Comparison of ENCODE assay signal across 30 cellular contexts in the genomic region with DNA sequence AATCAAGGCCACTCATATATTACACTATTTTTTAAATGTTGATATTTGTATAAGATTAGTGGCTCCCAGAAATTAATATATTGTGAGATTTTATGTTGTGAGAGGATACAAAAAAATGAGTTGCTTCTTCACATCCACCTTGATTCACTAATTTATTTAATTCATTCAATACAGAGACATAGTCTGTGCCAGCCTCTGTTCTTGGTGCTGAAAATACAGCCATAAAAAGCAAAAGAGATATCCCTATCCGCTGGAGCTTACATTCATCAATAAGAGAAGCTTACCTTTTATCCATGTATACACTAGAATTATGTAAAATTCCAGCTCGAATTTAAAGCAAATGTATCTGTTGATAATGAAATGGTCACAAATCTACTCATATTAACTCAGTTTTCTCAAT.
"Had no signal": no experiment of that assay in that cellular context is flagged by ENCODE, and none has a peak within 500 bp of the region (broad histone marks: within the 10 kb centered on the region; RNA-seq: fewer than 3 reads in every experiment).

No MANE protein-coding gene starts in this region.

- H3K4me1 Mint-ChIP-seq: activated CD4-positive, alpha-beta memory T cell treated with anti-CD3 and anti-CD28 coated beads, Interleukin-2, amount 10 ng/mL, durations not matched to agents 7 days and 5 days; activated CD4-positive, alpha-beta T cell treated with anti-CD3 and anti-CD28 coated beads, Interleukin-2, amount 10 ng/mL, durations not matched to agents 7 days and 5 days; activated naive CD4-positive, alpha-beta T cell treated with anti-CD3 and anti-CD28 coated beads, Interleukin-2, amount 10 ng/mL, durations not matched to agents 7 days and 5 days; activated naive CD8-positive, alpha-beta T cell treated with anti-CD3 and anti-CD28 coated beads, Interleukin-2, amount 10 ng/mL, durations not matched to agents 7 days and 5 days; brain; central memory CD8-positive, alpha-beta T cell; endodermal cell; WTC11 had no signal

- H3K9me3 ChIP-seq: ascending aorta, breast epithelium had no signal

- DNase-seq: activated CD4-positive, alpha-beta memory T cell treated with anti-CD3 and anti-CD28 coated beads, Interleukin-2, amount 10 ng/mL, durations not matched to agents 7 days and 5 days; activated CD4-positive, alpha-beta T cell treated with anti-CD3 and anti-CD28 coated beads for 1 hour; activated CD4-positive, alpha-beta T cell treated with anti-CD3 and anti-CD28 coated beads for 4 hours; activated CD4-positive, alpha-beta T cell treated with anti-CD3 and anti-CD28 coated beads, Interleukin-2, amount 10 ng/mL, durations not matched to agents 7 days and 5 days; activated CD4-positive, alpha-beta T cell treated with anti-CD3 and anti-CD28 coated beads, Interleukin-2, amount 50 U/mL, for 4 hours; activated CD8-positive, alpha-beta memory T cell treated with anti-CD3 and anti-CD28 coated beads, Interleukin-2, amount 50 U/mL, for 48 hours; activated gamma-delta T cell; activated naive CD4-positive, alpha-beta T cell; activated naive CD4-positive, alpha-beta T cell treated with anti-CD3 and anti-CD28 coated beads, Interleukin-2, amount 10 ng/mL, durations not matched to agents 7 days and 5 days; activated naive CD8-positive, alpha-beta T cell treated with anti-CD3 and anti-CD28 coated beads, Interleukin-2, amount 10 ng/mL, durations not matched to agents 7 days and 5 days; activated T-cell treated with anti-CD3 and anti-CD28 coated beads for 4 hours; activated T-cell treated with anti-CD3 and anti-CD28 coated beads, Interleukin-2, amount 50 U/mL, for 24 hours; activated T-cell treated with anti-CD3 and anti-CD28 coated beads, Interleukin-2, amount 50 U/mL, for 72 hours; dorsolateral prefrontal cortex; effector memory CD4-positive, alpha-beta T cell; endodermal cell; foreskin fibroblast; head of caudate nucleus; T-helper 2 cell had no signal

- H3K36me3 Mint-ChIP-seq: activated naive CD4-positive, alpha-beta T cell treated with anti-CD3 and anti-CD28 coated beads, Interleukin-2, amount 10 ng/mL, durations not matched to agents 7 days and 5 days; activated naive CD4-positive, alpha-beta T cell treated with anti-CD3 and anti-CD28 coated beads, Interleukin-2, amount 50 U/mL, for 72 hours; activated naive CD8-positive, alpha-beta T cell treated with anti-CD3 and anti-CD28 coated beads, Interleukin-2, amount 10 ng/mL, durations not matched to agents 7 days and 5 days; brain; WTC11 had no signal

- H3K9me3 Mint-ChIP-seq: activated CD4-positive, alpha-beta T cell treated with anti-CD3 and anti-CD28 coated beads, Interleukin-2, amount 10 ng/mL, durations not matched to agents 7 days and 5 days; activated naive CD4-positive, alpha-beta T cell treated with anti-CD3 and anti-CD28 coated beads, Interleukin-2, amount 10 ng/mL, durations not matched to agents 7 days and 5 days; activated T-cell treated with anti-CD3 and anti-CD28 coated beads, Interleukin-2, amount 50 U/mL, for 24 hours; activated T-cell treated with anti-CD3 and anti-CD28 coated beads, Interleukin-2, amount 50 U/mL, for 72 hours; dendritic cell treated with granulocyte-macrophage colony-stimulating factor and Interleukin-4, amounts not matched to agents 40 ng/mL and 50 ng/mL, for 4 days; endodermal cell had no signal

- H3K27me3 ChIP-seq: ascending aorta, breast epithelium, cardiac muscle cell, dorsolateral prefrontal cortex had no signal

- ATAC-seq: activated naive CD4-positive, alpha-beta T cell treated with anti-CD3 and anti-CD28 coated beads, Interleukin-2, amount 50 U/mL, for 72 hours; activated T-cell treated with anti-CD3 and anti-CD28 coated beads, Interleukin-2, amount 50 U/mL, for 72 hours; esophagus mucosa; WTC11 had no signal

- H3K4me3 ChIP-seq: ascending aorta, breast epithelium, cardiac muscle cell, coronary artery, dorsolateral prefrontal cortex had no signal

- H3K27ac Mint-ChIP-seq: activated CD4-positive, alpha-beta memory T cell treated with anti-CD3 and anti-CD28 coated beads, Interleukin-2, amount 10 ng/mL, durations not matched to agents 7 days and 5 days; activated CD4-positive, alpha-beta T cell treated with anti-CD3 and anti-CD28 coated beads, Interleukin-2, amount 10 ng/mL, durations not matched to agents 7 days and 5 days; activated naive CD4-positive, alpha-beta T cell treated with anti-CD3 and anti-CD28 coated beads, Interleukin-2, amount 10 ng/mL, durations not matched to agents 7 days and 5 days; activated naive CD4-positive, alpha-beta T cell treated with anti-CD3 and anti-CD28 coated beads, Interleukin-2, amount 50 U/mL, for 72 hours; activated naive CD8-positive, alpha-beta T cell treated with anti-CD3 and anti-CD28 coated beads, Interleukin-2, amount 10 ng/mL, durations not matched to agents 7 days and 5 days; activated T-cell treated with anti-CD3 and anti-CD28 coated beads, Interleukin-2, amount 50 U/mL, for 24 hours; activated T-cell treated with anti-CD3 and anti-CD28 coated beads, Interleukin-2, amount 50 U/mL, for 72 hours; brain; dendritic cell treated with granulocyte-macrophage colony-stimulating factor and Interleukin-4, amounts not matched to agents 40 ng/mL and 50 ng/mL, for 4 days; endodermal cell; WTC11 had no signal

- H3K36me3 ChIP-seq: ascending aorta, breast epithelium, cardiac muscle cell had no signal

- H3K4me3 Mint-ChIP-seq: activated CD4-positive, alpha-beta memory T cell treated with anti-CD3 and anti-CD28 coated beads, Interleukin-2, amount 10 ng/mL, durations not matched to agents 7 days and 5 days; activated CD4-positive, alpha-beta T cell treated with anti-CD3 and anti-CD28 coated beads, Interleukin-2, amount 10 ng/mL, durations not matched to agents 7 days and 5 days; activated naive CD4-positive, alpha-beta T cell treated with anti-CD3 and anti-CD28 coated beads, Interleukin-2, amount 10 ng/mL, durations not matched to agents 7 days and 5 days; activated naive CD8-positive, alpha-beta T cell treated with anti-CD3 and anti-CD28 coated beads, Interleukin-2, amount 10 ng/mL, durations not matched to agents 7 days and 5 days; activated T-cell treated with anti-CD3 and anti-CD28 coated beads, Interleukin-2, amount 50 U/mL, for 24 hours; activated T-cell treated with anti-CD3 and anti-CD28 coated beads, Interleukin-2, amount 50 U/mL, for 72 hours; brain; central memory CD8-positive, alpha-beta T cell; dendritic cell treated with granulocyte-macrophage colony-stimulating factor and Interleukin-4, amounts not matched to agents 40 ng/mL and 50 ng/mL, for 4 days; endodermal cell; WTC11 had no signal

- H3K27me3 Mint-ChIP-seq: activated CD4-positive, alpha-beta memory T cell treated with anti-CD3 and anti-CD28 coated beads, Interleukin-2, amount 10 ng/mL, durations not matched to agents 7 days and 5 days; activated CD4-positive, alpha-beta T cell treated with anti-CD3 and anti-CD28 coated beads, Interleukin-2, amount 10 ng/mL, durations not matched to agents 7 days and 5 days; activated naive CD4-positive, alpha-beta T cell treated with anti-CD3 and anti-CD28 coated beads, Interleukin-2, amount 10 ng/mL, durations not matched to agents 7 days and 5 days; activated naive CD8-positive, alpha-beta T cell treated with anti-CD3 and anti-CD28 coated beads, Interleukin-2, amount 10 ng/mL, durations not matched to agents 7 days and 5 days; activated T-cell treated with anti-CD3 and anti-CD28 coated beads, Interleukin-2, amount 50 U/mL, for 24 hours; brain; central memory CD8-positive, alpha-beta T cell; dendritic cell treated with granulocyte-macrophage colony-stimulating factor and Interleukin-4, amounts not matched to agents 40 ng/mL and 50 ng/mL, for 4 days had no signal

- H3K27ac ChIP-seq: ascending aorta, breast epithelium, cardiac muscle cell, coronary artery, dorsolateral prefrontal cortex, VCaP had no signal

- H3K4me1 ChIP-seq: ascending aorta, breast epithelium had no signal
